Comparison of ENCODE assay signal across 9 cellular contexts in genomic region chr16:85227262-85227923, GRCh38.
DNase-seq lines count a peak whose midpoint lies in the region; ATAC-seq, FAIRE-seq and TF ChIP-seq lines count a peak whose summit lies in the region.
"Had no signal": no experiment of that assay in that cellular context is flagged by ENCODE, and none has a peak within 500 bp of the region (broad histone marks: within the 10 kb centered on the region; RNA-seq: fewer than 3 reads in every experiment).

No MANE protein-coding gene starts in this region.

- no TSS peak for BruUV-seq in PC-9 (replicated peaks; lab: Mats Ljungman, UMichigan)

- no peak overlapping the region for H3K4me2 ChIP-seq in PC-9

- no peak overlapping the region for H3K4me3 ChIP-seq in endodermal cell (ENCODE audit: low read length)
- no peak overlapping the region for H3K4me3 ChIP-seq in small intestine (ENCODE audit: low read depth in 1 of 2, low read length in 2 of 2)
- no peak overlapping the region for H3K4me3 ChIP-seq in PC-9

- H3K9me3 ChIP-seq in endodermal cell (ENCODE audit: control insufficient read depth, low read length) (no peaks in the 10 kb centered on the region), small intestine (ENCODE audit: control insufficient read depth, low read depth) (no peaks in the 10 kb centered on the region), PC-9 (ENCODE audit: insufficient read depth, low read depth) (no peaks in the 10 kb centered on the region)

- no peaks in the 10 kb centered on the region for H3K9me2 ChIP-seq in PC-9 (ENCODE audit: insufficient read depth)

- intact Hi-C loops in PC-9 (cut with micrococcal nuclease; ENCODE audit: unreplicated experiment) (no loop called here), cardiac septum (cut with DNase I) (no loop called here)

- H2AFZ ChIP-seq in PC-9, result no peak overlapping the region

- TF ChIP-seq CTCF in GM13976 (IDR thresholded peaks at IDR 0.05; ENCODE audit: borderline replicate concordance, control extremely low read depth, extremely low read depth, insufficient read depth, missing control alignments) (no peak), endodermal cell (conservative IDR thresholded peaks at IDR 0.05) (no peak), PC-9 (conservative IDR thresholded peaks at IDR 0.05) (no peak)

- no peaks in the 10 kb centered on the region for H3K36me3 Mint-ChIP-seq in endodermal cell (ENCODE audit: low read depth)

- no peaks in the 10 kb centered on the region for H3K4me1 ChIP-seq in endodermal cell (ENCODE audit: control insufficient read depth, insufficient read depth, low read length)
- no peaks in the 10 kb centered on the region for H3K4me1 ChIP-seq in small intestine (ENCODE audit: control insufficient read depth in 2 of 2, insufficient read depth in 1 of 2, low read depth in 1 of 2, low read length in 1 of 2)
- no peaks in the 10 kb centered on the region for H3K4me1 ChIP-seq in PC-9 (replicated peaks; ENCODE audit: insufficient read depth)

- H3F3A ChIP-seq in PC-9 (ENCODE audit: insufficient read depth, low read depth), result no peaks in the 10 kb centered on the region

- H3K36me3 ChIP-seq in endodermal cell (ENCODE audit: control insufficient read depth, insufficient read depth, low read length) (no peaks in the 10 kb centered on the region), small intestine (ENCODE audit: control insufficient read depth in 2 of 2, insufficient read depth in 2 of 2, low read length in 2 of 2) (no peaks in the 10 kb centered on the region), PC-9 (ENCODE audit: low read depth) (no peaks in the 10 kb centered on the region)

- H3K27ac ChIP-seq in endodermal cell (ENCODE audit: low read depth, low read length) (peak overlapping the region; percentile 32), small intestine (ENCODE audit: low read depth in 1 of 2, low read length in 1 of 2) (no peak overlapping the region), PC-9 (no peak overlapping the region)

- 70 to 81% methylated on average over 9 to 13 of the region's 13 CpGs for WGBS in endodermal cell (ENCODE audit: insufficient coverage in 1 of 2, insufficient read length in 1 of 2), 2 experiments
- WGBS in small intestine, 3 donors, result 70 to 81% (median 70%) methylated on average over 13 of the region's 13 CpGs

- H3K27me3 ChIP-seq in endodermal cell (ENCODE audit: control insufficient read depth, insufficient read depth, low read length, poor library complexity, severe bottlenecking) (no peaks in the 10 kb centered on the region), small intestine (ENCODE audit: control insufficient read depth in 2 of 2, insufficient read depth in 2 of 2, low read length in 2 of 2) (no peaks in the 10 kb centered on the region), PC-9 (ENCODE audit: insufficient read depth, low read depth) (no peaks in the 10 kb centered on the region)

- H3K9ac ChIP-seq in endodermal cell (ENCODE audit: extremely low read depth, low read length, poor library complexity, severe bottlenecking), result no peak overlapping the region

- H3K4me3 Mint-ChIP-seq in endodermal cell, result no peak overlapping the region

- peak overlapping the region; percentile 53 for H3K27ac Mint-ChIP-seq in endodermal cell

- peak; percentile 81 for ATAC-seq in GM21447 (IDR thresholded peaks at IDR 0.05; ENCODE audit: unreplicated experiment)
- peak; percentile 72 for ATAC-seq in HG03460 (IDR thresholded peaks at IDR 0.05; ENCODE audit: unreplicated experiment)

- CTCF ChIA-PET in PC-9 (lab: Charles Lee), result no interaction called here

- H4K20me1 ChIP-seq in PC-9 (ENCODE audit: insufficient read depth), result no peaks in the 10 kb centered on the region

- in situ Hi-C loops in GM13976 (cut with MboI; ENCODE audit: low sequenced_read_pairs, unreplicated experiment), result no loop called here

- POLR2A ChIA-PET in PC-9 (lab: Charles Lee; ENCODE audit: unreplicated experiment), result interaction anchor here (1.0 kb wide), 1 partner anchor 14 kb away, joined by 4 read pairs; no protein-coding TSS in a partner anchor

- H3K4me1 Mint-ChIP-seq in endodermal cell, result peaks cover 20% of the 10 kb centered on the region

- H3K9me3 Mint-ChIP-seq in endodermal cell, result no peaks in the 10 kb centered on the region

- no peak for FAIRE-seq in small intestine (lab: Jason Lieb, UNC)

- H3K79me2 ChIP-seq in PC-9 (ENCODE audit: low read depth), result no peaks in the 10 kb centered on the region

- H3K27me3 Mint-ChIP-seq in endodermal cell (ENCODE audit: insufficient read depth), result no peaks in the 10 kb centered on the region

- DNase-seq in GM13976 (ENCODE audit: low spot score), result peak; percentile 89
- no peak for DNase-seq in endodermal cell
- DNase-seq in small intestine, result no peak
- DNase-seq in HuH-7 (ENCODE audit: low spot score), result no peak
- no peak for DNase-seq in PC-9
- no peak for DNase-seq in cardiac septum (ENCODE audit: low spot score)
- DNase-seq: activated naive CD4-positive, alpha-beta T cell had no signal
